ENCODE assay signal across 1 cellular context in the genomic region with DNA sequence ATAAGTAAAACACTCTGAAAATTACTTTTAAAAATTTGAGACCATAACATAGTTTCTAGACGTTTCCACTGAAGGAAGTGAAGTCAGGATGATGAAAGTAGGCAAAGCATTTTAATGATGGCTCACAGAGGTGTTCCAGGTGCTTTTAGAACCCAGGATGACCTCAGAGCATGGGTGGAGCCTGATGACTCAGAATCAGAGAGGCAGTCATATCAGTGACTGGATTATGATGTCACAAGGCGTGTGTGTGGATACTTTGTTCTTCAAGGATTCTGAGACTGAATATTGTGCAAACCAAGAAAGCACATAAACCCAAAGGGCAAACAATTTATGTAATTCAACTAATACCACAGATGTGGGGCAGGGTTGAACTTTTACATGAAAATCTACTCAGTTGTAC.
TF ChIP-seq lines count a peak whose summit lies in the region.

No MANE protein-coding gene starts in this region.

TF ChIP-seq in K562, 482 proteins besides CTCF, POLR2A, EP300 and RAD21 (continued from another document):
- TF ChIP-seq ZNF12 (CRISPR knock-in tag; IDR thresholded peaks at IDR 0.05) (no peak), NR2C2 (CRISPR knock-in tag; IDR thresholded peaks at IDR 0.05) (no peak), NR2C2 (tag; IDR thresholded peaks at IDR 0.05) (peak; percentile 12), RHOXF2B (CRISPR knock-in tag; conservative IDR thresholded peaks at IDR 0.05) (no peak), ZNF212 (CRISPR knock-in tag; IDR thresholded peaks at IDR 0.05) (no peak), POLR2AphosphoS2 (IDR thresholded peaks at IDR 0.05; ENCODE audit: low read length) (no peak), FUS (optimal IDR thresholded peaks at IDR 0.05; ENCODE audit: low read depth, low read length) (no peak), RCOR1 (IDR thresholded peaks at IDR 0.05; ENCODE audit: borderline replicate concordance in 1 of 2, low read depth in 2 of 2, low read length in 2 of 2) (peak in 1 of 2 experiments; percentile 41; a peak in 1 of 4 replicates), DIDO1 (tag; IDR thresholded peaks at IDR 0.05; ENCODE audit: low read depth) (no peak), BACH1 (tag; IDR thresholded peaks at IDR 0.05) (no peak), CTBP1 (IDR thresholded peaks at IDR 0.05; ENCODE audit: borderline replicate concordance) (peak; percentile 58; the same call in 1 of the 2 replicates), PML (IDR thresholded peaks at IDR 0.05; ENCODE audit: low read length) (no peak), C11orf30 (IDR thresholded peaks at IDR 0.05; ENCODE audit: low read depth) (peak; percentile 16; the same call in 1 of the 2 replicates), NCOR1 (IDR thresholded peaks at IDR 0.05) (no peak), HDGF (IDR thresholded peaks at IDR 0.05) (no peak), CREB1 (IDR thresholded peaks at IDR 0.05) (peak; percentile 95), CREB1 (CRISPR knock-in tag; IDR thresholded peaks at IDR 0.05) (peak; percentile 93), KDM1A (IDR thresholded peaks at IDR 0.05) (no peak), ZNF354B (CRISPR knock-in tag; IDR thresholded peaks at IDR 0.05) (no peak), NFE2L1 (tag; IDR thresholded peaks at IDR 0.05; ENCODE audit: borderline replicate concordance, low read depth) (no peak)
- TF ChIP-seq, protein P1, sequence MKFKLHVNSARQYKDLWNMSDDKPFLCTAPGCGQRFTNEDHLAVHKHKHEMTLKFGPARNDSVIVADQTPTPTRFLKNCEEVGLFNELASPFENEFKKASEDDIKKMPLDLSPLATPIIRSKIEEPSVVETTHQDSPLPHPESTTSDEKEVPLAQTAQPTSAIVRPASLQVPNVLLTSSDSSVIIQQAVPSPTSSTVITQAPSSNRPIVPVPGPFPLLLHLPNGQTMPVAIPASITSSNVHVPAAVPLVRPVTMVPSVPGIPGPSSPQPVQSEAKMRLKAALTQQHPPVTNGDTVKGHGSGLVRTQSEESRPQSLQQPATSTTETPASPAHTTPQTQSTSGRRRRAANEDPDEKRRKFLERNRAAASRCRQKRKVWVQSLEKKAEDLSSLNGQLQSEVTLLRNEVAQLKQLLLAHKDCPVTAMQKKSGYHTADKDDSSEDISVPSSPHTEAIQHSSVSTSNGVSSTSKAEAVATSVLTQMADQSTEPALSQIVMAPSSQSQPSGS (CRISPR knock-in tag; IDR thresholded peaks at IDR 0.05) = no peak
- TF ChIP-seq, protein P2, sequence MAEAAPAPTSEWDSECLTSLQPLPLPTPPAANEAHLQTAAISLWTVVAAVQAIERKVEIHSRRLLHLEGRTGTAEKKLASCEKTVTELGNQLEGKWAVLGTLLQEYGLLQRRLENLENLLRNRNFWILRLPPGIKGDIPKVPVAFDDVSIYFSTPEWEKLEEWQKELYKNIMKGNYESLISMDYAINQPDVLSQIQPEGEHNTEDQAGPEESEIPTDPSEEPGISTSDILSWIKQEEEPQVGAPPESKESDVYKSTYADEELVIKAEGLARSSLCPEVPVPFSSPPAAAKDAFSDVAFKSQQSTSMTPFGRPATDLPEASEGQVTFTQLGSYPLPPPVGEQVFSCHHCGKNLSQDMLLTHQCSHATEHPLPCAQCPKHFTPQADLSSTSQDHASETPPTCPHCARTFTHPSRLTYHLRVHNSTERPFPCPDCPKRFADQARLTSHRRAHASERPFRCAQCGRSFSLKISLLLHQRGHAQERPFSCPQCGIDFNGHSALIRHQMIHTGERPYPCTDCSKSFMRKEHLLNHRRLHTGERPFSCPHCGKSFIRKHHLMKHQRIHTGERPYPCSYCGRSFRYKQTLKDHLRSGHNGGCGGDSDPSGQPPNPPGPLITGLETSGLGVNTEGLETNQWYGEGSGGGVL (CRISPR knock-in tag; IDR thresholded peaks at IDR 0.05) = no peak
- TF ChIP-seq, protein P3, sequence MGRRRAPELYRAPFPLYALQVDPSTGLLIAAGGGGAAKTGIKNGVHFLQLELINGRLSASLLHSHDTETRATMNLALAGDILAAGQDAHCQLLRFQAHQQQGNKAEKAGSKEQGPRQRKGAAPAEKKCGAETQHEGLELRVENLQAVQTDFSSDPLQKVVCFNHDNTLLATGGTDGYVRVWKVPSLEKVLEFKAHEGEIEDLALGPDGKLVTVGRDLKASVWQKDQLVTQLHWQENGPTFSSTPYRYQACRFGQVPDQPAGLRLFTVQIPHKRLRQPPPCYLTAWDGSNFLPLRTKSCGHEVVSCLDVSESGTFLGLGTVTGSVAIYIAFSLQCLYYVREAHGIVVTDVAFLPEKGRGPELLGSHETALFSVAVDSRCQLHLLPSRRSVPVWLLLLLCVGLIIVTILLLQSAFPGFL (CRISPR knock-in tag; IDR thresholded peaks at IDR 0.05) = no peak
- TF ChIP-seq, protein P4, sequence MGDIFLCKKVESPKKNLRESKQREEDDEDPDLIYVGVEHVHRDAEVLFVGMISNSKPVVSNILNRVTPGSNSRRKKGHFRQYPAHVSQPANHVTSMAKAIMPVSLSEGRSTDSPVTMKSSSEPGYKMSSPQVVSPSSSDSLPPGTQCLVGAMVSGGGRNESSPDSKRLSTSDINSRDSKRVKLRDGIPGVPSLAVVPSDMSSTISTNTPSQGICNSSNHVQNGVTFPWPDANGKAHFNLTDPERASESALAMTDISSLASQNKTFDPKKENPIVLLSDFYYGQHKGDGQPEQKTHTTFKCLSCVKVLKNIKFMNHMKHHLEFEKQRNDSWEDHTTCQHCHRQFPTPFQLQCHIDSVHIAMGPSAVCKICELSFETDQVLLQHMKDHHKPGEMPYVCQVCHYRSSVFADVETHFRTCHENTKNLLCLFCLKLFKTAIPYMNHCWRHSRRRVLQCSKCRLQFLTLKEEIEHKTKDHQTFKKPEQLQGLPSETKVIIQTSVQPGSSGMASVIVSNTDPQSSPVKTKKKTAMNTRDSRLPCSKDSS (IDR thresholded peaks at IDR 0.05; ENCODE audit: low read depth, partially characterized antibody) = no peak
- TF ChIP-seq, protein P5, sequence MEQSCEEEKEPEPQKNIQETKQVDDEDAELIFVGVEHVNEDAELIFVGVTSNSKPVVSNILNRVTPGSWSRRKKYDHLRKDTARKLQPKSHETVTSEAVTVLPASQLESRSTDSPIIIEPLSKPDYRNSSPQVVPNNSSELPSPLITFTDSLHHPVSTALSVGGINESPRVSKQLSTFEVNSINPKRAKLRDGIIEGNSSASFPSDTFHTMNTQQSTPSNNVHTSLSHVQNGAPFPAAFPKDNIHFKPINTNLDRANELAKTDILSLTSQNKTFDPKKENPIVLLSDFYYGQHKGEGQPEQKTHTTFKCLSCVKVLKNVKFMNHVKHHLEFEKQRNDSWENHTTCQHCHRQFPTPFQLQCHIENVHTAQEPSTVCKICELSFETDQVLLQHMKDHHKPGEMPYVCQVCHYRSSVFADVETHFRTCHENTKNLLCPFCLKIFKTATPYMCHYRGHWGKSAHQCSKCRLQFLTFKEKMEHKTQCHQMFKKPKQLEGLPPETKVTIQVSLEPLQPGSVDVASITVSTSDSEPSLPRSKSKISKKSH (CRISPR knock-in tag; IDR thresholded peaks at IDR 0.05) = no peak
- TF ChIP-seq, protein P6, sequence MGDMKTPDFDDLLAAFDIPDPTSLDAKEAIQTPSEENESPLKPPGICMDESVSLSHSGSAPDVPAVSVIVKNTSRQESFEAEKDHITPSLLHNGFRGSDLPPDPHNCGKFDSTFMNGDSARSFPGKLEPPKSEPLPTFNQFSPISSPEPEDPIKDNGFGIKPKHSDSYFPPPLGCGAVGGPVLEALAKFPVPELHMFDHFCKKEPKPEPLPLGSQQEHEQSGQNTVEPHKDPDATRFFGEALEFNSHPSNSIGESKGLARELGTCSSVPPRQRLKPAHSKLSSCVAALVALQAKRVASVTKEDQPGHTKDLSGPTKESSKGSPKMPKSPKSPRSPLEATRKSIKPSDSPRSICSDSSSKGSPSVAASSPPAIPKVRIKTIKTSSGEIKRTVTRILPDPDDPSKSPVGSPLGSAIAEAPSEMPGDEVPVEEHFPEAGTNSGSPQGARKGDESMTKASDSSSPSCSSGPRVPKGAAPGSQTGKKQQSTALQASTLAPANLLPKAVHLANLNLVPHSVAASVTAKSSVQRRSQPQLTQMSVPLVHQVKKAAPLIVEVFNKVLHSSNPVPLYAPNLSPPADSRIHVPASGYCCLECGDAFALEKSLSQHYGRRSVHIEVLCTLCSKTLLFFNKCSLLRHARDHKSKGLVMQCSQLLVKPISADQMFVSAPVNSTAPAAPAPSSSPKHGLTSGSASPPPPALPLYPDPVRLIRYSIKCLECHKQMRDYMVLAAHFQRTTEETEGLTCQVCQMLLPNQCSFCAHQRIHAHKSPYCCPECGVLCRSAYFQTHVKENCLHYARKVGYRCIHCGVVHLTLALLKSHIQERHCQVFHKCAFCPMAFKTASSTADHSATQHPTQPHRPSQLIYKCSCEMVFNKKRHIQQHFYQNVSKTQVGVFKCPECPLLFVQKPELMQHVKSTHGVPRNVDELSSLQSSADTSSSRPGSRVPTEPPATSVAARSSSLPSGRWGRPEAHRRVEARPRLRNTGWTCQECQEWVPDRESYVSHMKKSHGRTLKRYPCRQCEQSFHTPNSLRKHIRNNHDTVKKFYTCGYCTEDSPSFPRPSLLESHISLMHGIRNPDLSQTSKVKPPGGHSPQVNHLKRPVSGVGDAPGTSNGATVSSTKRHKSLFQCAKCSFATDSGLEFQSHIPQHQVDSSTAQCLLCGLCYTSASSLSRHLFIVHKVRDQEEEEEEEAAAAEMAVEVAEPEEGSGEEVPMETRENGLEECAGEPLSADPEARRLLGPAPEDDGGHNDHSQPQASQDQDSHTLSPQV (IDR thresholded peaks at IDR 0.05) = peak; percentile 60; the same call in 1 of the 2 replicates
- TF ChIP-seq, protein P7, sequence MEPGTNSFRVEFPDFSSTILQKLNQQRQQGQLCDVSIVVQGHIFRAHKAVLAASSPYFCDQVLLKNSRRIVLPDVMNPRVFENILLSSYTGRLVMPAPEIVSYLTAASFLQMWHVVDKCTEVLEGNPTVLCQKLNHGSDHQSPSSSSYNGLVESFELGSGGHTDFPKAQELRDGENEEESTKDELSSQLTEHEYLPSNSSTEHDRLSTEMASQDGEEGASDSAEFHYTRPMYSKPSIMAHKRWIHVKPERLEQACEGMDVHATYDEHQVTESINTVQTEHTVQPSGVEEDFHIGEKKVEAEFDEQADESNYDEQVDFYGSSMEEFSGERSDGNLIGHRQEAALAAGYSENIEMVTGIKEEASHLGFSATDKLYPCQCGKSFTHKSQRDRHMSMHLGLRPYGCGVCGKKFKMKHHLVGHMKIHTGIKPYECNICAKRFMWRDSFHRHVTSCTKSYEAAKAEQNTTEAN (CRISPR knock-in tag; IDR thresholded peaks at IDR 0.05) = no peak
- TF ChIP-seq, protein P8, sequence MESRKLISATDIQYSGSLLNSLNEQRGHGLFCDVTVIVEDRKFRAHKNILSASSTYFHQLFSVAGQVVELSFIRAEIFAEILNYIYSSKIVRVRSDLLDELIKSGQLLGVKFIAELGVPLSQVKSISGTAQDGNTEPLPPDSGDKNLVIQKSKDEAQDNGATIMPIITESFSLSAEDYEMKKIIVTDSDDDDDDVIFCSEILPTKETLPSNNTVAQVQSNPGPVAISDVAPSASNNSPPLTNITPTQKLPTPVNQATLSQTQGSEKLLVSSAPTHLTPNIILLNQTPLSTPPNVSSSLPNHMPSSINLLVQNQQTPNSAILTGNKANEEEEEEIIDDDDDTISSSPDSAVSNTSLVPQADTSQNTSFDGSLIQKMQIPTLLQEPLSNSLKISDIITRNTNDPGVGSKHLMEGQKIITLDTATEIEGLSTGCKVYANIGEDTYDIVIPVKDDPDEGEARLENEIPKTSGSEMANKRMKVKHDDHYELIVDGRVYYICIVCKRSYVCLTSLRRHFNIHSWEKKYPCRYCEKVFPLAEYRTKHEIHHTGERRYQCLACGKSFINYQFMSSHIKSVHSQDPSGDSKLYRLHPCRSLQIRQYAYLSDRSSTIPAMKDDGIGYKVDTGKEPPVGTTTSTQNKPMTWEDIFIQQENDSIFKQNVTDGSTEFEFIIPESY (CRISPR knock-in tag; IDR thresholded peaks at IDR 0.05) = 0 out of 2 replicates have a peak, but pooled peaks have one; percentile 28
